In genomic region chr19:33883869-33884519, GRCh38 we compare ENCODE assay signal across 12 cellular contexts.
DNase-seq lines count a peak whose midpoint lies in the region; ATAC-seq and TF ChIP-seq lines count a peak whose summit lies in the region.
"Had no signal": no experiment of that assay in that cellular context is flagged by ENCODE, and none has a peak within 500 bp of the region (broad histone marks: within the 10 kb centered on the region; RNA-seq: fewer than 3 reads in every experiment).

No MANE protein-coding gene starts in this region.

- no peaks in the 10 kb centered on the region for H3K27me3 Mint-ChIP-seq in endodermal cell (ENCODE audit: insufficient read depth)

- WGBS in endodermal cell (ENCODE audit: insufficient coverage in 1 of 2, insufficient read length in 1 of 2), 2 experiments: 16 to 23% methylated on average over 6 to 12 of the region's 12 CpGs
- WGBS in lung, 2 donors: 5 to 7% methylated on average over 12 of the region's 12 CpGs
- 5 to 7% methylated on average over 7 to 12 of the region's 12 CpGs for WGBS in upper lobe of left lung, 2 donors
- WGBS in prostate gland: 5% methylated on average over 12 of the region's 12 CpGs

- H3K4me3 Mint-ChIP-seq in endodermal cell: peak overlapping the region; percentile 39
- H3K4me3 Mint-ChIP-seq: immature natural killer cell had no signal

- no peak for DNase-seq in Right ventricle myocardium inferior (ENCODE audit: missing footprints)
- no peak for DNase-seq in cardiac septum (ENCODE audit: low spot score)
- peak; percentile 80 for DNase-seq in endodermal cell
- DNase-seq in lung (ENCODE audit: low spot score): no peak
- DNase-seq in upper lobe of left lung: no peak
- DNase-seq in activated effector memory CD4-positive, alpha-beta T cell treated with Interleukin-2 at 50 U/mL for 16 hours: no peak
- DNase-seq in dorsolateral prefrontal cortex: no peak
- no peak for DNase-seq in prostate gland (ENCODE audit: low spot score)
- DNase-seq: immature natural killer cell; NCI-H510A treated with DMSO at 0.1 percent for 48 hours; stimulated activated naive CD4-positive, alpha-beta T cell treated with Interleukin-2 at 50 U/mL for 16 hours had no signal

- H3K27ac ChIP-seq in endodermal cell (ENCODE audit: low read depth, low read length) (no peak overlapping the region), lung (ENCODE audit: low read depth in 1 of 2, low read length in 1 of 2) (peak overlapping the region; percentile 58 to 63), upper lobe of left lung (peak overlapping the region in 3 of 4 donors; percentile 42 to 86 (median 45)), dorsolateral prefrontal cortex (peak overlapping the region in 2 of 59 donors; percentile 10 to 38), prostate gland (no peak overlapping the region)

- ATAC-seq in Right ventricle myocardium inferior (peak; percentile 23), lung (ENCODE audit: insufficient read depth, low FRiP score) (peak; percentile 34), upper lobe of left lung (ENCODE audit: low FRiP score in 2 of 2) (peak; percentile 32 to 49)

- H3K4me1 Mint-ChIP-seq in endodermal cell: peaks cover 14% of the 10 kb centered on the region
- H3K4me1 Mint-ChIP-seq: immature natural killer cell had no signal

- intact Hi-C loops in Right ventricle myocardium inferior (cut with DNase I) (loop anchor here (1.0 kb wide), 2 partner anchors 22 to 88 kb away; partner anchors contain the start of gene KCTD15), cardiac septum (cut with DNase I) (no loop called here), dorsolateral prefrontal cortex (cut with DNase I) (no loop called here), prostate gland (cut with DNase I) (no loop called here)

- TF ChIP-seq EP300 in upper lobe of left lung (IDR thresholded peaks at IDR 0.05): peak in 2 of 4 donors; percentile 35 to 43

- H3K36me3 ChIP-seq in endodermal cell (ENCODE audit: control insufficient read depth, insufficient read depth, low read length) (no peaks in the 10 kb centered on the region), lung (ENCODE audit: control insufficient read depth in 2 of 2, insufficient read depth in 2 of 2, low read length in 2 of 2) (no peaks in the 10 kb centered on the region), upper lobe of left lung (no peaks in the 10 kb centered on the region), prostate gland (no peaks in the 10 kb centered on the region)

- no peaks in the 10 kb centered on the region for H3K36me3 Mint-ChIP-seq in endodermal cell (ENCODE audit: low read depth)
- H3K36me3 Mint-ChIP-seq: immature natural killer cell had no signal

- H3K27ac Mint-ChIP-seq in endodermal cell: peak overlapping the region; percentile 74
- H3K27ac Mint-ChIP-seq: immature natural killer cell had no signal

- peaks cover 4% of the 10 kb centered on the region for H3K4me1 ChIP-seq in endodermal cell (ENCODE audit: control insufficient read depth, insufficient read depth, low read length)
- H3K4me1 ChIP-seq in lung (ENCODE audit: control insufficient read depth in 2 of 2, insufficient read depth in 2 of 2, low read length in 2 of 2): peaks cover 0 to 3% of the 10 kb centered on the region in 2 donors
- peaks cover 3 to 23% (median 18%) of the 10 kb centered on the region in 4 donors for H3K4me1 ChIP-seq in upper lobe of left lung
- H3K4me1 ChIP-seq in prostate gland (replicated peaks): peaks cover 5% of the 10 kb centered on the region

- H3K9me3 Mint-ChIP-seq in endodermal cell: no peaks in the 10 kb centered on the region
- H3K9me3 Mint-ChIP-seq: immature natural killer cell had no signal

- H3K27me3 ChIP-seq in endodermal cell (ENCODE audit: control insufficient read depth, insufficient read depth, low read length, poor library complexity, severe bottlenecking) (no peaks in the 10 kb centered on the region), lung (ENCODE audit: control insufficient read depth, insufficient read depth) (no peaks in the 10 kb centered on the region), upper lobe of left lung (no peaks in the 10 kb centered on the region), dorsolateral prefrontal cortex (no peaks in the 10 kb centered on the region), prostate gland (replicated peaks; ENCODE audit: insufficient read depth) (no peaks in the 10 kb centered on the region)

- TF ChIP-seq POLR2A in upper lobe of left lung (IDR thresholded peaks at IDR 0.05) (no peak), prostate gland (IDR thresholded peaks at IDR 0.05) (no peak)

- H3K9me3 ChIP-seq in endodermal cell (ENCODE audit: control insufficient read depth, low read length) (no peaks in the 10 kb centered on the region), lung (ENCODE audit: control insufficient read depth in 2 of 2, insufficient read depth in 1 of 2, low read length in 1 of 2) (no peaks in the 10 kb centered on the region), upper lobe of left lung (no peaks in the 10 kb centered on the region), prostate gland (no peaks in the 10 kb centered on the region)

- H3K4me3 ChIP-seq in endodermal cell (ENCODE audit: low read length): peak overlapping the region; percentile 4
- H3K4me3 ChIP-seq in lung: no peak overlapping the region
- peak overlapping the region in 2 of 4 donors; percentile 17 to 19 for H3K4me3 ChIP-seq in upper lobe of left lung
- H3K4me3 ChIP-seq in dorsolateral prefrontal cortex: no peak overlapping the region
- no peak overlapping the region for H3K4me3 ChIP-seq in prostate gland
- H3K4me3 ChIP-seq: skin epidermis had no signal

- TF ChIP-seq CTCF in endodermal cell (conservative IDR thresholded peaks at IDR 0.05) (no peak), lung (IDR thresholded peaks at IDR 0.05; ENCODE audit: control extremely low read depth, extremely low read depth) (no peak), upper lobe of left lung (IDR thresholded peaks at IDR 0.05) (no peak), dorsolateral prefrontal cortex (IDR thresholded peaks at IDR 0.05 in 54 of 56, conservative IDR thresholded peaks at IDR 0.05 in 2 of 56; ENCODE audit: low read depth in 1 of 56, partially characterized antibody in 56 of 56) (no peak), prostate gland (IDR thresholded peaks at IDR 0.05) (no peak)

- H3K9ac ChIP-seq in endodermal cell (ENCODE audit: extremely low read depth, low read length, poor library complexity, severe bottlenecking): no peak overlapping the region

Comparison
In these comparisons a context has a peak if more than half of its experiments do, and no peak if none do; other contexts are left out.
1. H3K27ac ChIP-seq: peak in lung (2 of 2) and upper lobe of left lung (3 of 4); none in endodermal cell (single experiment) and prostate gland (0 of 2).
2. Peak in every context shown above with its lines, with median percentiles within 50 percentile points of each other: ATAC-seq.